29 cellular contexts compared by ENCODE assay signal in genomic region chr3:197994736-197995135, GRCh38.
"Had no signal": no experiment of that assay in that cellular context is flagged by ENCODE, and none has a peak within 500 bp of the region (broad histone marks: within the 10 kb centered on the region; RNA-seq: fewer than 3 reads in every experiment).

No MANE protein-coding gene starts in this region.

- H3K4me3 ChIP-seq: ascending aorta, breast epithelium, cardiac muscle cell, colonic mucosa, dorsolateral prefrontal cortex had no signal

- ATAC-seq: activated CD4-positive, alpha-beta T cell treated with anti-CD3 and anti-CD28 coated beads for 36 hours; activated naive CD4-positive, alpha-beta T cell treated with anti-CD3 and anti-CD28 coated beads, Interleukin-2, amount 50 U/mL, for 72 hours; activated T-cell treated with anti-CD3 and anti-CD28 coated beads, Interleukin-2, amount 50 U/mL, for 72 hours; esophagus mucosa had no signal

- H3K9me3 Mint-ChIP-seq: activated CD4-positive, alpha-beta memory T cell treated with anti-CD3 and anti-CD28 coated beads for 36 hours; activated CD4-positive, alpha-beta T cell treated with anti-CD3 and anti-CD28 coated beads, Interleukin-2, amount 10 ng/mL, durations not matched to agents 24 days and 14 days; activated naive CD4-positive, alpha-beta T cell treated with anti-CD3 and anti-CD28 coated beads, Interleukin-2, amount 10 ng/mL, durations not matched to agents 7 days and 5 days; activated naive CD4-positive, alpha-beta T cell treated with anti-CD3 and anti-CD28 coated beads, Interleukin-2, amount 50 U/mL, for 72 hours; activated naive CD8-positive, alpha-beta T cell treated with anti-CD3 and anti-CD28 coated beads, Interleukin-2, amount 10 ng/mL, durations not matched to agents 7 days and 5 days; activated T-cell treated with anti-CD3 and anti-CD28 coated beads, Interleukin-2, amount 50 U/mL, for 24 hours; activated T-cell treated with anti-CD3 and anti-CD28 coated beads, Interleukin-2, amount 50 U/mL, for 72 hours; brain; dendritic cell treated with granulocyte-macrophage colony-stimulating factor and Interleukin-4, amounts not matched to agents 40 ng/mL and 50 ng/mL, for 4 days; endodermal cell had no signal

- H3K36me3 ChIP-seq: breast epithelium, cardiac muscle cell, colonic mucosa had no signal

- DNase-seq: activated CD4-positive, alpha-beta memory T cell treated with anti-CD3 and anti-CD28 coated beads for 36 hours; activated CD4-positive, alpha-beta T cell treated with anti-CD3 and anti-CD28 coated beads for 36 hours; activated CD4-positive, alpha-beta T cell treated with anti-CD3 and anti-CD28 coated beads, Interleukin-2, amount 10 ng/mL, durations not matched to agents 24 days and 14 days; activated CD4-positive, CD25-positive, alpha-beta regulatory T cell; activated CD4-positive, CD25-positive, alpha-beta regulatory T cell treated with anti-CD3 and anti-CD28 coated beads, Interleukin-2, amount 50 U/mL, for 72 hours; activated CD8-positive, alpha-beta memory T cell treated with anti-CD3 and anti-CD28 coated beads, Interleukin-2, amount 50 U/mL, for 48 hours; activated gamma-delta T cell; activated naive CD4-positive, alpha-beta T cell; activated naive CD4-positive, alpha-beta T cell treated with anti-CD3 and anti-CD28 coated beads, Interleukin-2, amount 10 ng/mL, durations not matched to agents 7 days and 5 days; activated naive CD8-positive, alpha-beta T cell treated with anti-CD3 and anti-CD28 coated beads, Interleukin-2, amount 10 ng/mL, durations not matched to agents 7 days and 5 days; activated T-cell treated with anti-CD3 and anti-CD28 coated beads for 4 hours; activated T-cell treated with anti-CD3 and anti-CD28 coated beads, Interleukin-2, amount 50 U/mL, for 24 hours; activated T-cell treated with anti-CD3 and anti-CD28 coated beads, Interleukin-2, amount 50 U/mL, for 72 hours; central memory CD4-positive, alpha-beta T cell; cerebellar nuclear complex; colonic mucosa; dorsolateral prefrontal cortex; effector memory CD4-positive, alpha-beta T cell; endodermal cell; foreskin fibroblast; head of caudate nucleus; T-helper 2 cell had no signal

- H3K27me3 Mint-ChIP-seq: activated CD4-positive, alpha-beta memory T cell treated with anti-CD3 and anti-CD28 coated beads for 36 hours; activated CD4-positive, alpha-beta T cell treated with anti-CD3 and anti-CD28 coated beads for 36 hours; activated CD4-positive, alpha-beta T cell treated with anti-CD3 and anti-CD28 coated beads, Interleukin-2, amount 10 ng/mL, durations not matched to agents 24 days and 14 days; activated naive CD4-positive, alpha-beta T cell treated with anti-CD3 and anti-CD28 coated beads, Interleukin-2, amount 10 ng/mL, durations not matched to agents 7 days and 5 days; activated naive CD8-positive, alpha-beta T cell treated with anti-CD3 and anti-CD28 coated beads, Interleukin-2, amount 10 ng/mL, durations not matched to agents 7 days and 5 days; activated T-cell treated with anti-CD3 and anti-CD28 coated beads, Interleukin-2, amount 50 U/mL, for 24 hours; brain; dendritic cell treated with granulocyte-macrophage colony-stimulating factor and Interleukin-4, amounts not matched to agents 40 ng/mL and 50 ng/mL, for 4 days had no signal

- H3K4me1 Mint-ChIP-seq: activated CD4-positive, alpha-beta T cell treated with anti-CD3 and anti-CD28 coated beads for 36 hours; activated CD4-positive, alpha-beta T cell treated with anti-CD3 and anti-CD28 coated beads, Interleukin-2, amount 10 ng/mL, durations not matched to agents 24 days and 14 days; activated naive CD4-positive, alpha-beta T cell treated with anti-CD3 and anti-CD28 coated beads, Interleukin-2, amount 10 ng/mL, durations not matched to agents 7 days and 5 days; activated naive CD8-positive, alpha-beta T cell treated with anti-CD3 and anti-CD28 coated beads, Interleukin-2, amount 10 ng/mL, durations not matched to agents 7 days and 5 days; endodermal cell had no signal

- H3K27ac ChIP-seq: ascending aorta, breast epithelium, cardiac muscle cell, colonic mucosa, dorsolateral prefrontal cortex had no signal

- H3K27me3 ChIP-seq: ascending aorta, breast epithelium, cardiac muscle cell, colonic mucosa, dorsolateral prefrontal cortex had no signal

- H3K36me3 Mint-ChIP-seq: activated naive CD4-positive, alpha-beta T cell treated with anti-CD3 and anti-CD28 coated beads, Interleukin-2, amount 10 ng/mL, durations not matched to agents 7 days and 5 days had no signal

- H3K4me1 ChIP-seq: ascending aorta, breast epithelium, colonic mucosa had no signal

- H3K27ac Mint-ChIP-seq: activated CD4-positive, alpha-beta memory T cell treated with anti-CD3 and anti-CD28 coated beads for 36 hours; activated CD4-positive, alpha-beta T cell treated with anti-CD3 and anti-CD28 coated beads for 36 hours; activated CD4-positive, alpha-beta T cell treated with anti-CD3 and anti-CD28 coated beads, Interleukin-2, amount 10 ng/mL, durations not matched to agents 24 days and 14 days; activated naive CD4-positive, alpha-beta T cell treated with anti-CD3 and anti-CD28 coated beads, Interleukin-2, amount 10 ng/mL, durations not matched to agents 7 days and 5 days; activated naive CD4-positive, alpha-beta T cell treated with anti-CD3 and anti-CD28 coated beads, Interleukin-2, amount 50 U/mL, for 72 hours; activated naive CD8-positive, alpha-beta T cell treated with anti-CD3 and anti-CD28 coated beads, Interleukin-2, amount 10 ng/mL, durations not matched to agents 7 days and 5 days; activated T-cell treated with anti-CD3 and anti-CD28 coated beads, Interleukin-2, amount 50 U/mL, for 24 hours; activated T-cell treated with anti-CD3 and anti-CD28 coated beads, Interleukin-2, amount 50 U/mL, for 72 hours; dendritic cell treated with granulocyte-macrophage colony-stimulating factor and Interleukin-4, amounts not matched to agents 40 ng/mL and 50 ng/mL, for 4 days; endodermal cell had no signal

- H3K4me3 Mint-ChIP-seq: activated CD4-positive, alpha-beta memory T cell treated with anti-CD3 and anti-CD28 coated beads for 36 hours; activated CD4-positive, alpha-beta T cell treated with anti-CD3 and anti-CD28 coated beads for 36 hours; activated CD4-positive, alpha-beta T cell treated with anti-CD3 and anti-CD28 coated beads, Interleukin-2, amount 10 ng/mL, durations not matched to agents 24 days and 14 days; activated naive CD4-positive, alpha-beta T cell treated with anti-CD3 and anti-CD28 coated beads, Interleukin-2, amount 10 ng/mL, durations not matched to agents 7 days and 5 days; activated naive CD8-positive, alpha-beta T cell treated with anti-CD3 and anti-CD28 coated beads, Interleukin-2, amount 10 ng/mL, durations not matched to agents 7 days and 5 days; activated T-cell treated with anti-CD3 and anti-CD28 coated beads, Interleukin-2, amount 50 U/mL, for 24 hours; activated T-cell treated with anti-CD3 and anti-CD28 coated beads, Interleukin-2, amount 50 U/mL, for 72 hours; brain; dendritic cell treated with granulocyte-macrophage colony-stimulating factor and Interleukin-4, amounts not matched to agents 40 ng/mL and 50 ng/mL, for 4 days; endodermal cell had no signal
